1 cellular context compared by ENCODE assay signal in the genomic region with DNA sequence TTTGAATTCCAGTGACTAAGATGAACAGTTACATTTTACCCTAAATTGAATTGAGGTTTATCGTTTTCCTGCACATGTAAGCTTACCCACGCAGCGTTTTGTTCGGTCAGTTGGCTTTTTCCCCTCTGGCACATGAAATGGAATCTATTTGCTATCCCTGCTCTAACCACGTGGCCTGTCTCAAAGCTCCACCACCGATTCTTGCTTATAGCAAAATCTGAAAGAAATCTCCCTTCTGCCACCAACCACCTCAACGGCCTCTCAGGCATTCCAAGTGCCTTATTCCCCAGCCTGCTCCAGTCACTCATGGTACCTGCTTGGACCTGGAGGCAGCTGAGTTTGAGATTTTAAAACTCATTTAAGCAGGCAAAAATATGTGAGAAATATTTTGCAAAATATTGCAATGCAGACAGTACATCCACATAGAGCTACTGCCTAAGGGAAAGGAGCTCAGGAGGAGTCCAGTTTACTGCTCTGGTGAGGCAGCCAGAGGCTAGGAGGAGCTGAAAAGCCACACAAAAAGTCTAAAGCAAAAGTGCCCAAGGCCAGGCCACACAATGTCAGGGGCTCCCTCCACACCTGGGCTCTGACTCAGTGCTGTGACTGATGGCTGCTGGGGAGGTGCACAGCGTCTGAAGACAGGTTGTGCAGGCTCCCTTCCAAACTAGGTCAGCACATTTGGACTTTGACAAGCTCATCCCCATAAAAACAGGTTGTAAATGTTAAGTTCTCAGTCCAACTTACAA.
A peak's percentile ranks its signal among the peaks of the same experiment; 100 is the strongest.
TF ChIP-seq lines count a peak whose summit lies in the region.

No MANE protein-coding gene starts in this region.

TF ChIP-seq in HepG2, 621 proteins besides CTCF, POLR2A, EP300 and RAD21 (continued from another document):
- no peak for TF ChIP-seq ZFP36L1 (CRISPR knock-in tag; IDR thresholded peaks at IDR 0.05)
- TF ChIP-seq, protein P1, sequence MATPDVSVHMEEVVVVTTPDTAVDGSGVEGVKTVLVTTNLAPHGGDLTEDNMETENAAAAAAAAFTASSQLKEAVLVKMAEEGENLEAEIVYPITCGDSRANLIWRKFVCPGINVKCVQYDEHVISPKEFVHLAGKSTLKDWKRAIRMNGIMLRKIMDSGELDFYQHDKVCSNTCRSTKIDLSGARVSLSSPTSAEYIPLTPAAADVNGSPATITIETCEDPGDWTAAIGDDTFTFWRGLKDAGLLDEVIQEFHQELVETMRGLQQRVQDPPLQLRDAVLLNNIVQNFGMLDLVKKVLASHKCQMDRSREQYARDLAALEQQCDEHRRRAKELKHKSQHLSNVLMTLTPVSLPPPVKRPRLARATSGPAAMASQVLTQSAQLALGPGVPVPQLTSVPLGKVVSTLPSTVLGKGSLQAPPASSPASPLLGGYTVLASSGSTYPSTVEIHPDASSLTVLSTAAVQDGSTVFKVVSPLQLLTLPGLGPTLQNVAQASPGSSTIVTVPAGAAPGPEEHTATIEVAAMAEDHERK (CRISPR knock-in tag; IDR thresholded peaks at IDR 0.05; ENCODE audit: low read depth), result no peak
- TF ChIP-seq NONO (IDR thresholded peaks at IDR 0.05), result no peak
- TF ChIP-seq NONO (CRISPR knock-in tag; conservative IDR thresholded peaks at IDR 0.05), result no peak
- peak; percentile 64 for TF ChIP-seq MEIS2 (CRISPR knock-in tag; IDR thresholded peaks at IDR 0.05)
- TF ChIP-seq NKX3-1 (CRISPR knock-in tag; IDR thresholded peaks at IDR 0.05), result no peak
- no peak for TF ChIP-seq HMGA1 (CRISPR knock-in tag; conservative IDR thresholded peaks at IDR 0.05)
- peak; percentile 45; the same call in 1 of the 2 replicates for TF ChIP-seq HMG20A (CRISPR knock-in tag; IDR thresholded peaks at IDR 0.05; ENCODE audit: borderline replicate concordance)
- TF ChIP-seq HCFC1 (IDR thresholded peaks at IDR 0.05; ENCODE audit: low read depth, low read length), result no peak
- no peak for TF ChIP-seq ZNF10 (CRISPR knock-in tag; IDR thresholded peaks at IDR 0.05; ENCODE audit: borderline replicate concordance, low read depth)
- TF ChIP-seq CEBPB (IDR thresholded peaks at IDR 0.05; ENCODE audit: borderline replicate concordance, low read depth, low read length), result no peak
- TF ChIP-seq, protein P2, sequence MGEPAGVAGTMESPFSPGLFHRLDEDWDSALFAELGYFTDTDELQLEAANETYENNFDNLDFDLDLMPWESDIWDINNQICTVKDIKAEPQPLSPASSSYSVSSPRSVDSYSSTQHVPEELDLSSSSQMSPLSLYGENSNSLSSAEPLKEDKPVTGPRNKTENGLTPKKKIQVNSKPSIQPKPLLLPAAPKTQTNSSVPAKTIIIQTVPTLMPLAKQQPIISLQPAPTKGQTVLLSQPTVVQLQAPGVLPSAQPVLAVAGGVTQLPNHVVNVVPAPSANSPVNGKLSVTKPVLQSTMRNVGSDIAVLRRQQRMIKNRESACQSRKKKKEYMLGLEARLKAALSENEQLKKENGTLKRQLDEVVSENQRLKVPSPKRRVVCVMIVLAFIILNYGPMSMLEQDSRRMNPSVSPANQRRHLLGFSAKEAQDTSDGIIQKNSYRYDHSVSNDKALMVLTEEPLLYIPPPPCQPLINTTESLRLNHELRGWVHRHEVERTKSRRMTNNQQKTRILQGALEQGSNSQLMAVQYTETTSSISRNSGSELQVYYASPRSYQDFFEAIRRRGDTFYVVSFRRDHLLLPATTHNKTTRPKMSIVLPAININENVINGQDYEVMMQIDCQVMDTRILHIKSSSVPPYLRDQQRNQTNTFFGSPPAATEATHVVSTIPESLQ (CRISPR knock-in tag; conservative IDR thresholded peaks at IDR 0.05), result 0 out of 2 replicates have a peak, but pooled peaks have one; percentile 31
- no peak for TF ChIP-seq U2AF1 (optimal IDR thresholded peaks at IDR 0.05; ENCODE audit: low read depth, low read length)
- TF ChIP-seq WIZ (CRISPR knock-in tag; IDR thresholded peaks at IDR 0.05), result no peak
- no peak for TF ChIP-seq ZNF207 (IDR thresholded peaks at IDR 0.05; ENCODE audit: borderline replicate concordance)
- TF ChIP-seq GATAD1 (CRISPR knock-in tag; IDR thresholded peaks at IDR 0.05), result no peak; the same call in 1 of the 2 replicates
- TF ChIP-seq DNMT3B (CRISPR knock-in tag; conservative IDR thresholded peaks at IDR 0.05), result no peak
- TF ChIP-seq ESRRA (CRISPR knock-in tag; IDR thresholded peaks at IDR 0.05; ENCODE audit: low read depth), result no peak
- TF ChIP-seq ZNF558 (CRISPR knock-in tag; IDR thresholded peaks at IDR 0.05; ENCODE audit: borderline replicate concordance), result no peak
- TF ChIP-seq PHF21A (CRISPR knock-in tag; IDR thresholded peaks at IDR 0.05), result no peak
- TF ChIP-seq, protein P3, sequence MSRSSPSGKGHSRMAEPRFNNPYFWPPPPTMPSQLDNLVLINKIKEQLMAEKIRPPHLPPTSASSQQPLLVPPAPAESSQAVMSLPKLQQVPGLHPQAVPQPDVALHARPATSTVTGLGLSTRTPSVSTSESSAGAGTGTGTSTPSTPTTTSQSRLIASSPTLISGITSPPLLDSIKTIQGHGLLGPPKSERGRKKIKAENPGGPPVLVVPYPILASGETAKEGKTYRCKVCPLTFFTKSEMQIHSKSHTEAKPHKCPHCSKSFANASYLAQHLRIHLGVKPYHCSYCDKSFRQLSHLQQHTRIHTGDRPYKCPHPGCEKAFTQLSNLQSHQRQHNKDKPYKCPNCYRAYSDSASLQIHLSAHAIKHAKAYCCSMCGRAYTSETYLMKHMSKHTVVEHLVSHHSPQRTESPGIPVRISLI (CRISPR knock-in tag; IDR thresholded peaks at IDR 0.05; ENCODE audit: borderline replicate concordance), result no peak
- TF ChIP-seq ZNF883 (CRISPR knock-in tag; IDR thresholded peaks at IDR 0.05; ENCODE audit: not compliant biosample characterization), result no peak
- no peak for TF ChIP-seq ZBTB21 (CRISPR knock-in tag; IDR thresholded peaks at IDR 0.05)
- TF ChIP-seq ZNF20 (CRISPR knock-in tag; IDR thresholded peaks at IDR 0.05), result no peak
- no peak for TF ChIP-seq ZNF382 (CRISPR knock-in tag; IDR thresholded peaks at IDR 0.05; ENCODE audit: borderline replicate concordance)
- no peak for TF ChIP-seq ZNF670 (CRISPR knock-in tag; IDR thresholded peaks at IDR 0.05; ENCODE audit: borderline replicate concordance)
